38 cellular contexts compared by ENCODE assay signal in genomic region chr4:19478791-19479190, GRCh38.
DNase-seq lines count a peak whose midpoint lies in the region; ATAC-seq, FAIRE-seq and TF ChIP-seq lines count a peak whose summit lies in the region.
"Had no signal": no experiment of that assay in that cellular context is flagged by ENCODE, and none has a peak within 500 bp of the region (broad histone marks: within the 10 kb centered on the region; RNA-seq: fewer than 3 reads in every experiment).

No MANE protein-coding gene starts in this region.

- H3K36me3 ChIP-seq in ACC112 (ENCODE audit: insufficient read depth, low read length): no peaks in the 10 kb centered on the region
- no peaks in the 10 kb centered on the region for H3K36me3 ChIP-seq in GM23248 (ENCODE audit: low read depth)
- H3K36me3 ChIP-seq in astrocyte (ENCODE audit: insufficient read depth, low read length): no peaks in the 10 kb centered on the region
- H3K36me3 ChIP-seq: BE2C, esophagus muscularis mucosa, neural progenitor cell, right atrium auricular region, suprapubic skin, upper lobe of left lung had no signal

- H4K20me1 ChIP-seq in GM23248 (ENCODE audit: insufficient read depth): no peaks in the 10 kb centered on the region
- H4K20me1 ChIP-seq in astrocyte (ENCODE audit: insufficient read depth, low read length): no peaks in the 10 kb centered on the region

- no peak for FAIRE-seq in astrocyte (lab: Jason Lieb, UNC)
- FAIRE-seq: GM12892 had no signal

- H3K9ac ChIP-seq in GM23248 (no peak overlapping the region), astrocyte (ENCODE audit: low read length) (no peak overlapping the region)
- H3K9ac ChIP-seq: neural progenitor cell had no signal

- no peaks in the 10 kb centered on the region for H3K36me3 Mint-ChIP-seq in astrocyte (ENCODE audit: low read depth, unreplicated experiment)
- H3K36me3 Mint-ChIP-seq: activated CD8-positive, alpha-beta memory T cell treated with anti-CD3 and anti-CD28 coated beads, Interleukin-2, amount 10 ng/mL, durations not matched to agents 7 days and 5 days; activated naive CD8-positive, alpha-beta T cell treated with anti-CD3 and anti-CD28 coated beads for 36 hours; CD8-positive, alpha-beta memory T cell; memory B cell; neural progenitor cell had no signal

- H3K4me2 ChIP-seq in GM23248 (ENCODE audit: unreplicated experiment): no peak overlapping the region
- H3K4me2 ChIP-seq in astrocyte (ENCODE audit: low read length): no peak overlapping the region
- H3K4me2 ChIP-seq: neural progenitor cell had no signal

- no peak overlapping the region for H3K27ac Mint-ChIP-seq in astrocyte (ENCODE audit: unreplicated experiment)
- H3K27ac Mint-ChIP-seq: activated B cell treated with CpG ODN at 0.5 μM for 24 hours; activated CD8-positive, alpha-beta memory T cell treated with anti-CD3 and anti-CD28 coated beads, Interleukin-2, amount 10 ng/mL, durations not matched to agents 7 days and 5 days; activated naive CD8-positive, alpha-beta T cell treated with anti-CD3 and anti-CD28 coated beads for 36 hours; CD8-positive, alpha-beta memory T cell; memory B cell; neural progenitor cell; T-helper 1 cell treated with Interleukin-12 subunit alpha and Interleukin-12 subunit beta and Interleukin-4 antibody, amounts not matched to agents 30 μg/mL and 1 μg/mL, for 36 hours had no signal

- H2AFZ ChIP-seq in ACC112 (ENCODE audit: low read length, unreplicated experiment): no peak overlapping the region
- H2AFZ ChIP-seq in GM23248: no peak overlapping the region
- H2AFZ ChIP-seq in astrocyte (ENCODE audit: low read depth, low read length): no peak overlapping the region
- H2AFZ ChIP-seq: neural progenitor cell had no signal

- 0 out of 2 replicates have a peak, but pooled peaks cover 6% of the 10 kb centered on the region for H3F3A ChIP-seq in GM23248 (ENCODE audit: insufficient read depth)

- TF ChIP-seq CTCF in astrocyte (IDR thresholded peaks at IDR 0.05; ENCODE audit: insufficient read depth, low read depth, low read length): no peak
- no peak for TF ChIP-seq CTCF in fibroblast of the aortic adventitia (IDR thresholded peaks at IDR 0.05; ENCODE audit: insufficient read depth, low read length)

- H3K27ac ChIP-seq in ACC112 (ENCODE audit: low read depth, low read length): peak overlapping the region; percentile 46; the same call in 1 of the 2 replicates
- H3K27ac ChIP-seq in GM23248: no peak overlapping the region
- no peak overlapping the region for H3K27ac ChIP-seq in astrocyte (ENCODE audit: low read depth, low read length)
- H3K27ac ChIP-seq: 22Rv1, body of pancreas, esophagus muscularis mucosa, neural progenitor cell, right atrium auricular region, suprapubic skin, upper lobe of left lung had no signal

- no peaks in the 10 kb centered on the region for H3K27me3 Mint-ChIP-seq in astrocyte (ENCODE audit: low read depth, unreplicated experiment)
- H3K27me3 Mint-ChIP-seq: activated B cell treated with CpG ODN at 0.5 μM for 24 hours; activated CD8-positive, alpha-beta memory T cell treated with anti-CD3 and anti-CD28 coated beads, Interleukin-2, amount 10 ng/mL, durations not matched to agents 7 days and 5 days; activated naive CD8-positive, alpha-beta T cell treated with anti-CD3 and anti-CD28 coated beads for 36 hours; CD8-positive, alpha-beta memory T cell; central memory CD8-positive, alpha-beta T cell; memory B cell had no signal

- in situ Hi-C loops in GM23248 (cut with MboI): no loop called here

- no peaks in the 10 kb centered on the region for H3K27me3 ChIP-seq in ACC112 (ENCODE audit: insufficient read depth, low read length)
- no peaks in the 10 kb centered on the region for H3K27me3 ChIP-seq in GM23248 (replicated peaks; ENCODE audit: insufficient read depth)
- no peaks in the 10 kb centered on the region for H3K27me3 ChIP-seq in astrocyte (ENCODE audit: insufficient read depth, low read length)
- H3K27me3 ChIP-seq: BE2C, body of pancreas, esophagus muscularis mucosa, neural progenitor cell, right atrium auricular region, suprapubic skin, upper lobe of left lung had no signal

- no peak overlapping the region for H3K4me3 Mint-ChIP-seq in astrocyte (ENCODE audit: unreplicated experiment)
- H3K4me3 Mint-ChIP-seq: activated B cell treated with CpG ODN at 0.5 μM for 24 hours; activated CD8-positive, alpha-beta memory T cell treated with anti-CD3 and anti-CD28 coated beads, Interleukin-2, amount 10 ng/mL, durations not matched to agents 7 days and 5 days; activated naive CD8-positive, alpha-beta T cell treated with anti-CD3 and anti-CD28 coated beads for 36 hours; activated T-cell treated with anti-CD3 and anti-CD28 coated beads, Interleukin-2, amount 50 U/mL, for 4 hours; CD8-positive, alpha-beta memory T cell; central memory CD8-positive, alpha-beta T cell; memory B cell; neural progenitor cell; T-helper 1 cell treated with Interleukin-12 subunit alpha and Interleukin-12 subunit beta and Interleukin-4 antibody, amounts not matched to agents 30 μg/mL and 1 μg/mL, for 36 hours had no signal

- no peaks in the 10 kb centered on the region for H3K9me3 Mint-ChIP-seq in astrocyte (ENCODE audit: unreplicated experiment)
- H3K9me3 Mint-ChIP-seq: activated T-cell treated with anti-CD3 and anti-CD28 coated beads, Interleukin-2, amount 50 U/mL, for 4 hours; memory B cell; neural progenitor cell; T-helper 1 cell treated with Interleukin-12 subunit alpha and Interleukin-12 subunit beta and Interleukin-4 antibody, amounts not matched to agents 30 μg/mL and 1 μg/mL, for 36 hours had no signal

- DNase-seq in GM23248 (peak; percentile 50), astrocyte (ENCODE audit: low read depth) (peak; percentile 55), fibroblast of the aortic adventitia (ENCODE audit: low read depth) (peak; percentile 24), NCI-H1105 treated with DMSO at 0.1 percent for 48 hours (lab: John Stamatoyannopoulos, UW) (no peak), ecto neural progenitor cell (ENCODE audit: low spot score) (no peak)
- DNase-seq: activated B cell treated with CpG ODN at 0.5 μM for 24 hours; activated CD4-positive, alpha-beta T cell treated with anti-CD3 and anti-CD28 coated beads, Interleukin-2, amount 50 U/mL, for 4 hours; activated CD8-positive, alpha-beta memory T cell treated with anti-CD3 and anti-CD28 coated beads, Interleukin-2, amount 10 ng/mL, durations not matched to agents 7 days and 5 days; activated gamma-delta T cell; activated naive CD8-positive, alpha-beta T cell treated with anti-CD3 and anti-CD28 coated beads for 36 hours; activated T-cell treated with anti-CD3 and anti-CD28 coated beads, Interleukin-2, amount 50 U/mL, for 4 hours; BE2C; body of pancreas; CD8-positive, alpha-beta memory T cell; NCI-H1092 treated with DMSO at 0.1 percent for 48 hours; NCI-H187 treated with DMSO at 0.1 percent for 48 hours; NCI-H2171; NCI-H510A; posterior cingulate gyrus; stimulated activated CD4-positive, alpha-beta T cell treated with anti-CD3 and anti-CD28 coated beads, Interleukin-1b, Interleukin-23, amount 100 ng/mL, for 48 hours; stimulated activated naive CD4-positive, alpha-beta T cell treated with Interleukin-2 at 50 U/mL for 16 hours; upper lobe of left lung had no signal

- H3K4me3 ChIP-seq in ACC112 (ENCODE audit: low read depth, low read length) (no peak overlapping the region), GM23248 (no peak overlapping the region), astrocyte (ENCODE audit: insufficient read depth, low read depth, low read length) (no peak overlapping the region), fibroblast of the aortic adventitia (ENCODE audit: low read depth, low read length) (no peak overlapping the region)
- H3K4me3 ChIP-seq: body of pancreas, esophagus muscularis mucosa, neural progenitor cell, right atrium auricular region, suprapubic skin, upper lobe of left lung had no signal

- no peaks in the 10 kb centered on the region for H3K9me3 ChIP-seq in GM23248 (ENCODE audit: low read depth)
- no peaks in the 10 kb centered on the region for H3K9me3 ChIP-seq in astrocyte (ENCODE audit: insufficient read depth, low read depth, low read length)
- H3K9me3 ChIP-seq: BE2C, body of pancreas, esophagus muscularis mucosa, right atrium auricular region, suprapubic skin, upper lobe of left lung had no signal

- no peaks in the 10 kb centered on the region for H3K9me2 ChIP-seq in GM23248 (ENCODE audit: insufficient read depth)

- ATAC-seq in GM18502 (IDR thresholded peaks at IDR 0.05; ENCODE audit: poor library complexity, unreplicated experiment) (no peak), GM21576 (IDR thresholded peaks at IDR 0.05; ENCODE audit: unreplicated experiment) (no peak)
- ATAC-seq: activated CD8-positive, alpha-beta memory T cell treated with anti-CD3 and anti-CD28 coated beads, Interleukin-2, amount 10 ng/mL, durations not matched to agents 7 days and 5 days; activated T-cell treated with anti-CD3 and anti-CD28 coated beads, Interleukin-2, amount 50 U/mL, for 4 hours; body of pancreas; HCT116; left lobe of liver; Right ventricle myocardium inferior; SK-N-SH treated with all-trans-retinoic acid at 6 μM for 48 hours had no signal

- H3K4me1 ChIP-seq in ACC112 (ENCODE audit: control insufficient read depth, insufficient read depth, low read length, unreplicated experiment) (peaks cover 9% of the 10 kb centered on the region), GM23248 (ENCODE audit: insufficient read depth) (peaks cover 11% of the 10 kb centered on the region), astrocyte (ENCODE audit: insufficient read depth, low read length) (no peaks in the 10 kb centered on the region)
- H3K4me1 ChIP-seq: BE2C, body of pancreas, neural progenitor cell, right atrium auricular region, suprapubic skin, upper lobe of left lung had no signal

- no peaks in the 10 kb centered on the region for H3K4me1 Mint-ChIP-seq in astrocyte (ENCODE audit: low read depth, unreplicated experiment)
- H3K4me1 Mint-ChIP-seq: activated B cell treated with CpG ODN at 0.5 μM for 24 hours; activated CD8-positive, alpha-beta memory T cell treated with anti-CD3 and anti-CD28 coated beads, Interleukin-2, amount 10 ng/mL, durations not matched to agents 7 days and 5 days; activated naive CD8-positive, alpha-beta T cell treated with anti-CD3 and anti-CD28 coated beads for 36 hours; CD8-positive, alpha-beta memory T cell; central memory CD8-positive, alpha-beta T cell; memory B cell; neural progenitor cell had no signal

- no peaks in the 10 kb centered on the region for H3K79me2 ChIP-seq in ACC112 (ENCODE audit: control insufficient read depth, insufficient read depth, low read length, unreplicated experiment)
- H3K79me2 ChIP-seq in GM23248 (ENCODE audit: insufficient read depth): no peaks in the 10 kb centered on the region
- H3K79me2 ChIP-seq in astrocyte (ENCODE audit: insufficient read depth, low read length): no peaks in the 10 kb centered on the region

- WGBS in GM23248 (ENCODE audit: low coverage in 1 of 2, low lambda C conversion rate in 2 of 2, missing lambda C conversion rate in 2 of 2), 2 experiments: 71 to 72% methylated on average over 2 of the region's 2 CpGs

Comparison
In these comparisons a context has a peak if more than half of its experiments do, and no peak if none do; other contexts are left out.
1. DNase-seq: peak in GM23248 (single experiment), astrocyte (single experiment) and fibroblast of the aortic adventitia (single experiment); none in NCI-H1105 treated with DMSO at 0.1 percent for 48 hours (single experiment) and ecto neural progenitor cell (single experiment).